In the genomic region with DNA sequence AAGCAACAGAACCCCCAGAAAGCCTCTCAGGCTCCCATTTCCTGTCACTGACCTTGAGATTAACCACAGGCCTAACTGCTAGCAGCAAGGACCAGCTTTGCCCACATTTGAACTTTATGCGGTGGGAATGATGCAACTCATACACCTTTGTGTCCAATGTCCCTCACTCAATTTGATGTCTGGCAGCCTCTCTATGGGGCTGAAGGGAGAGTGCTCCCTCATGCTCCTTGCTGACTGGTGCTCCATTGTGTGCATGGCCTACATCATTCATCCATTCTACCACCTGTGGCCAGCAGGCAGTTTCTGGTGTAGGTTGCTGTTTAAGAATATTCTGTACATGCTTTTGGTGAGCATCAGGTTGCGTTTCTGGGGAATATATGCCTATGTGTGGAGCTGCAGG, we compare ENCODE assay signal across 19 cellular contexts. TPM values are rescaled to one million over a fixed set of nuclear protein-coding genes. Genes with fewer than 3 reads are reported as not detected.
DNase-seq lines count a peak whose midpoint lies in the region; ATAC-seq, FAIRE-seq and TF ChIP-seq lines count a peak whose summit lies in the region.
"Had no signal": no experiment of that assay in that cellular context is flagged by ENCODE, and none has a peak within 500 bp of the region (broad histone marks: within the 10 kb centered on the region; RNA-seq: fewer than 3 reads in every experiment).

No MANE protein-coding gene starts in this region.

- DNase-seq in HCT116 (ENCODE audit: low read depth, low spot score) (no peak), MV-4-11 (lab: John Stamatoyannopoulos, UW) (peak; percentile 14), K562 (ENCODE audit: extremely low read depth in 1 of 4, low spot score in 3 of 4) (no peak), osteocyte (ENCODE audit: extremely low spot score, unreplicated experiment) (peak; percentile 59), thyroid gland (no peak), foreskin melanocyte (no peak)
- DNase-seq: ACHN, DMS79, NCI-H1105, NCI-H1694, NCI-H2107, NCI-H2227 treated with DMSO at 0.1 percent for 48 hours, NCI-H524, PC-9, SJCRH30 had no signal

- peaks cover 13% of the 10 kb centered on the region for H3K36me3 Mint-ChIP-seq in osteocyte (ENCODE audit: unreplicated experiment)

- H4K20me1 ChIP-seq in HCT116 (ENCODE audit: insufficient read depth) = no peaks in the 10 kb centered on the region
- H4K20me1 ChIP-seq in K562 (replicated peaks; ENCODE audit: control insufficient read depth, insufficient read depth, low read length) = no peaks in the 10 kb centered on the region; the same call in 1 of the 2 replicates

- ATAC-seq in HCT116 = no peak
- no peak for ATAC-seq in K562
- no peak for ATAC-seq in HG03139 (IDR thresholded peaks at IDR 0.05; ENCODE audit: unreplicated experiment)

- RAD21 ChIA-PET in HCT116 (lab: Charles Lee; ENCODE audit: low non-redundant PET in 1 of 2, low total read pairs in 2 of 2, uncharacterized antibody in 2 of 2, unreplicated experiment in 2 of 2) = no interaction called here

- no peak for TF ChIP-seq CTCF in HCT116 (IDR thresholded peaks at IDR 0.05 in 2 of 3, conservative IDR thresholded peaks at IDR 0.05 in 1 of 3; ENCODE audit: borderline replicate concordance in 1 of 3, insufficient read depth in 1 of 3, low read depth in 2 of 3, low read length in 2 of 3)
- TF ChIP-seq CTCF in K562 (IDR thresholded peaks at IDR 0.05 in 2 of 3, conservative IDR thresholded peaks at IDR 0.05 in 1 of 3; ENCODE audit: insufficient read depth in 2 of 3, low read depth in 1 of 3, low read length in 3 of 3) = no peak
- no peak for TF ChIP-seq CTCF in osteocyte (IDR thresholded peaks at IDR 0.05)
- no peak for TF ChIP-seq CTCF in thyroid gland (IDR thresholded peaks at IDR 0.05)

- H2AFZ ChIP-seq in HCT116 (ENCODE audit: low read depth, low read length, poor library complexity, severe bottlenecking) = no peak overlapping the region
- no peak overlapping the region for H2AFZ ChIP-seq in K562 (ENCODE audit: low read depth, low read length)
- H2AFZ ChIP-seq: PC-9 had no signal

- in situ Hi-C loops in K562 (cut with MboI) = no loop called here

- H3K27ac Mint-ChIP-seq in osteocyte (ENCODE audit: unreplicated experiment) = no peak overlapping the region

- no peaks in the 10 kb centered on the region for H3K36me3 ChIP-seq in HCT116 (ENCODE audit: control insufficient read depth in 1 of 2, insufficient read depth in 2 of 2, low read length in 2 of 2)
- peaks cover 35% of the 10 kb centered on the region; the same call in 2 of the 3 replicates for H3K36me3 ChIP-seq in K562 (ENCODE audit: control insufficient read depth, insufficient read depth, low read length)
- no peaks in the 10 kb centered on the region for H3K36me3 ChIP-seq in thyroid gland

- no peaks in the 10 kb centered on the region for H3K79me2 ChIP-seq in HCT116 (ENCODE audit: insufficient read depth, low read length)
- H3K79me2 ChIP-seq in K562 (ENCODE audit: control insufficient read depth, insufficient read depth, low read length) = peaks cover 5% of the 10 kb centered on the region; the same call in 2 of the 3 replicates

- CTCF ChIA-PET in HCT116 (lab: Charles Lee) (no interaction called here), K562 (lab: Yijun Ruan, JAX; ENCODE audit: low intra/inter-chr PET ratio) (no interaction called here)

- intact Hi-C loops in HCT116 (cut with micrococcal nuclease) (no loop called here), K562 (cut with micrococcal nuclease) (no loop called here), thyroid gland (cut with DNase I) (no loop called here)

- no peaks in the 10 kb centered on the region for H3K27me3 ChIP-seq in HCT116 (ENCODE audit: insufficient read depth, low read length)
- H3K27me3 ChIP-seq in K562 (ENCODE audit: control insufficient read depth in 2 of 2, insufficient read depth in 2 of 2, low read length in 2 of 2) = no peaks in the 10 kb centered on the region
- no peaks in the 10 kb centered on the region for H3K27me3 ChIP-seq in thyroid gland
- H3K27me3 ChIP-seq: SJCRH30 had no signal

- H3K9me1 ChIP-seq in K562 (ENCODE audit: control insufficient read depth, insufficient read depth, low read length) = peaks cover 4% of the 10 kb centered on the region

- H3K27ac ChIP-seq in HCT116 (ENCODE audit: low read depth, low read length) (no peak overlapping the region), K562 (ENCODE audit: extremely low read depth, low read depth, low read length) (no peak overlapping the region), thyroid gland (no peak overlapping the region)
- H3K27ac ChIP-seq: C4-2B, PC-9, RWPE1, SJCRH30 had no signal

- H3K9ac ChIP-seq in HCT116 (ENCODE audit: low read length) = no peak overlapping the region
- no peak overlapping the region for H3K9ac ChIP-seq in K562 (ENCODE audit: insufficient read depth in 1 of 2, low read depth in 2 of 2, low read length in 2 of 2)

- FAIRE-seq in K562 (lab: Jason Lieb, UNC) = no peak
- FAIRE-seq: H54 had no signal

- BruUV-seq in HCT116 (replicated peaks; lab: Mats Ljungman, UMichigan) = TSS peak; percentile 14
- no TSS peak for BruUV-seq in K562 (replicated peaks; lab: Mats Ljungman, UMichigan)

- TF ChIP-seq POLR2A in HCT116 (IDR thresholded peaks at IDR 0.05; ENCODE audit: borderline replicate concordance, extremely low read depth, insufficient read depth, insufficient read length) = no peak
- TF ChIP-seq POLR2A in K562 (conservative IDR thresholded peaks at IDR 0.05) = no peak
- no peak for TF ChIP-seq POLR2A in thyroid gland (IDR thresholded peaks at IDR 0.05)

- H3K4me3 ChIP-seq in HCT116 (replicated peaks in 1 of 2; ENCODE audit: low read depth in 1 of 2, low read length in 2 of 2) (no peak overlapping the region), K562 (no peak overlapping the region), thyroid gland (replicated peaks in 1 of 3) (no peak overlapping the region)
- H3K4me3 ChIP-seq: PC-9, SJCRH30 had no signal

- WGBS in K562 (ENCODE audit: insufficient coverage, low coverage, missing lambda C conversion rate) = 58% methylated on average over 2 of the region's 2 CpGs
- 93 to 97% methylated on average over 2 of the region's 2 CpGs for WGBS in thyroid gland, 2 donors

- TF ChIP-seq EP300 in K562 (IDR thresholded peaks at IDR 0.05; ENCODE audit: low read length) = no peak

- H3K4me2 ChIP-seq in HCT116 (ENCODE audit: low read length) (no peak overlapping the region), K562 (ENCODE audit: insufficient read depth, low read length) (no peak overlapping the region)
- H3K4me2 ChIP-seq: PC-9 had no signal

- H3K4me1 ChIP-seq in HCT116 (ENCODE audit: control insufficient read depth in 1 of 2, insufficient read depth in 2 of 2, low read length in 2 of 2) (no peaks in the 10 kb centered on the region), K562 (replicated peaks in 1 of 2; ENCODE audit: control insufficient read depth in 2 of 2, insufficient read depth in 2 of 2, low read length in 2 of 2) (no peaks in the 10 kb centered on the region), thyroid gland (peaks cover 0 to 1% of the 10 kb centered on the region in 2 donors)

- H3K9me3 ChIP-seq in HCT116 (ENCODE audit: control insufficient read depth in 1 of 2, insufficient read depth in 1 of 2, low read depth in 1 of 2, low read length in 2 of 2) (no peaks in the 10 kb centered on the region), K562 (replicated peaks; ENCODE audit: control insufficient read depth, insufficient read depth, low read depth, low read length) (peaks cover 5% of the 10 kb centered on the region; the same call in 1 of the 2 replicates), thyroid gland (no peaks in the 10 kb centered on the region)

- TF ChIP-seq RAD21 in HCT116 (IDR thresholded peaks at IDR 0.05; ENCODE audit: low read depth) = no peak
- no peak for TF ChIP-seq RAD21 in K562 (CRISPR knock-in tag; conservative IDR thresholded peaks at IDR 0.05 in 1 of 2, IDR thresholded peaks at IDR 0.05 in 1 of 2)

- H3K4me1 Mint-ChIP-seq in osteocyte (ENCODE audit: unreplicated experiment) = no peaks in the 10 kb centered on the region

- H3K9me2 ChIP-seq in HCT116 (ENCODE audit: insufficient read depth) = no peaks in the 10 kb centered on the region

- no peaks in the 10 kb centered on the region for H3K27me3 Mint-ChIP-seq in osteocyte (ENCODE audit: unreplicated experiment)

- H3K9me3 Mint-ChIP-seq in osteocyte (ENCODE audit: unreplicated experiment) = peaks cover under 1% of the 10 kb centered on the region

- POLR2A ChIA-PET in HCT116 (lab: Charles Lee) = no interaction called here
- POLR2A ChIA-PET in K562 (lab: Yijun Ruan, JAX) = no interaction called here

- H3K4me3 Mint-ChIP-seq in osteocyte (ENCODE audit: unreplicated experiment) = no peak overlapping the region

TF ChIP-seq in HCT116, 20 proteins besides CTCF, POLR2A, EP300 and RAD21 (continues in another document):
- TF ChIP-seq POLR2AphosphoS5 (IDR thresholded peaks at IDR 0.05; ENCODE audit: low read depth, low read length) = no peak

TF ChIP-seq in K562, 482 proteins besides CTCF, POLR2A, EP300 and RAD21 (continues in another document):
- TF ChIP-seq FUS (optimal IDR thresholded peaks at IDR 0.05; ENCODE audit: low read depth, low read length) (no peak), ESRRA (IDR thresholded peaks at IDR 0.05; ENCODE audit: borderline replicate concordance, low read depth) (peak; percentile 35; the same call in 1 of the 2 replicates), HNRNPK (IDR thresholded peaks at IDR 0.05; ENCODE audit: low read depth, low read length, poor library complexity, severe bottlenecking) (no peak), ZNF778 (CRISPR knock-in tag; IDR thresholded peaks at IDR 0.05) (no peak), ZNF197 (CRISPR knock-in tag; IDR thresholded peaks at IDR 0.05; ENCODE audit: low read depth) (no peak)

RNA-seq across cellular contexts. Expression of a gene that starts 31.9 kb away (rescaled TPM):
- total RNA-seq in HCT116 (2021; ENCODE audit: unreplicated experiment) (1.1 TPM), K562 (2014; rRNA removed) (1.2 and 1.3 TPM in 2 replicates), K562 (2014; rRNA removed; fragmentation: Illumina TruSeq; extraction: Trizol) (2.0 TPM in 2 replicates), K562 (2015; rRNA removed; fragmentation: Illumina TruSeq; extraction: Trizol) (2.2 and 2.3 TPM in 2 replicates), K562 (2021) (1.4 and 1.7 TPM in 2 replicates), osteocyte (3.4 and 3.9 TPM in 2 replicates), thyroid gland (1 to 10 TPM; 2.0 to 4.1 (median 3.2) TPM)
- polyA plus RNA-seq in HCT116 (2012) = 0.09 and 0.11 TPM in 2 replicates
- 32.7 and 48.2 TPM in 2 replicates for total RNA-seq in K562 (2011; cell fraction: chromatin; rRNA removed; ENCODE audit: low replicate concordance)
- total RNA-seq in K562 (2011; cell fraction: nucleolus; rRNA removed) = 15.8 and 20.9 TPM in 2 replicates
- 36.4 and 61.6 TPM in 2 replicates for total RNA-seq in K562 (2011; cell fraction: nucleoplasm; rRNA removed)
- polyA plus RNA-seq in K562 (2011; rRNA removed) (0.74 and 0.92 TPM in 2 replicates), K562 (2014; fragmentation: Illumina TruSeq; extraction: Trizol) (0.48 and 0.51 TPM in 2 replicates), K562 (2014; fragmentation: Nextera tagmentation; extraction: Ambion mirVana) (under 1 TPM; 0.04 to 0.17 TPM), K562 (2014; rRNA removed) (0.50 and 0.64 TPM in 2 replicates)
- polyA plus RNA-seq in K562 (2011; cell fraction: cytosol; rRNA removed) = 0.06 and 0.15 TPM in 2 replicates
- polyA plus RNA-seq in K562 (2011; cell fraction: nucleus; rRNA removed) = 5.9 and 6.5 TPM in 2 replicates
- 0.38 and 0.66 TPM in 2 replicates for polyA plus RNA-seq in K562 (2012)
- 7.7 and 12.9 TPM in 2 replicates for polyA minus RNA-seq in K562 (2011; rRNA and poly(A)+ RNA removed)
- 0.48 and 1.0 TPM in 2 replicates for polyA minus RNA-seq in K562 (2011; cell fraction: cytosol; rRNA and poly(A)+ RNA removed)
- 15.9 and 28.0 TPM in 2 replicates for polyA minus RNA-seq in K562 (2011; cell fraction: nucleus; rRNA and poly(A)+ RNA removed)

Comparison
In these comparisons a context has a peak if more than half of its experiments do, and no peak if none do; other contexts are left out.
1. DNase-seq: peak in MV-4-11 (single experiment) and osteocyte (single experiment); none in HCT116 (single experiment), K562 (0 of 4), thyroid gland (0 of 2) and foreskin melanocyte (single experiment).